17 cellular contexts compared by ENCODE assay signal in the genomic region with DNA sequence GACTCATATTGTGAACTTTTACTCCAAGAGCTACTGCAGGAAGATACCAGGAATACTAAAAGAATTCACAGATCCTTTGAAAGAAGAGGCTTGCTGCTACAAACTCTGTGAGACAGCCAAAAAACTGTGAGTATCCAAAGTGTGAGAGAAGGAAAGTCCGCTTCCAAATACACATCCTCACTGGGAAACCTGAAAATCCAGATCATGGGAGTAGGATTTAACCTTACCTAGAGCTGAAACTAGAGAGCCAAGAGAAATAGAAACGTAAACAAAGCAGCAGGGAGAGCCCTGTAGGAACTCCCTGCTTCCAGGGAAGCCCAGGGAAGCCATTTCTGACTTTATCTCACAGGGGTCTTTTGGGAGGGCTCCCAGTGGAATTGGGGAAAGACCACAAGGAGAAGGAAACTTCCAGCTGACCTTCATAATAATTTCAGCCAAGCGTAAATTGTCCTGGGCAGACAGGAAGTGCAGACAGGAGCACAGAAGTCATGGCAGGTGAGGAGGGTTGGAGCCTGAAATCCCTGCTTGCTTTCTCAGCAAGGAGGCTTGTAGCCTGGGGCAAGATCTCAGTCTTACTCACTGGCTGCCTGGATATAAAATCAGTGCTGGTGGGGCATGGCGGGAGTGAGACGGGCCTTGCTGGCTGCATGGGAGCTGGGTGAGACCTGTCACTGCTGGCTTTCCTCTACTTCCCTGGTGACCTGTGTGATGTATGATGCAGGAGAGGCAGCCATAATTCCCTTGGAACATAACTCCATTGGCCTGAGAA. TPM values are rescaled to one million over a fixed set of nuclear protein-coding genes. Genes with fewer than 3 reads are reported as not detected.
DNase-seq lines count a peak whose midpoint lies in the region; ATAC-seq and TF ChIP-seq lines count a peak whose summit lies in the region.
"Had no signal": no experiment of that assay in that cellular context is flagged by ENCODE, and none has a peak within 500 bp of the region (broad histone marks: within the 10 kb centered on the region; RNA-seq: fewer than 3 reads in every experiment).

No MANE protein-coding gene starts in this region.

- CTCF ChIA-PET in PC-3 (lab: Charles Lee) = no interaction called here

- H3K4me2 ChIP-seq in DND-41 (ENCODE audit: insufficient read depth, low read length) (no peak overlapping the region), PC-3 (ENCODE audit: low read length) (no peak overlapping the region), neural progenitor cell (no peak overlapping the region)

- no peaks in the 10 kb centered on the region for H3K4me1 Mint-ChIP-seq in neural progenitor cell
- H3K4me1 Mint-ChIP-seq: CD14-positive monocyte had no signal

- H3K9ac ChIP-seq in DND-41 (ENCODE audit: low read depth, low read length) (no peak overlapping the region), PC-3 (ENCODE audit: low read length) (no peak overlapping the region), neural progenitor cell (no peak overlapping the region)

- H3K4me3 Mint-ChIP-seq in neural progenitor cell = no peak overlapping the region
- H3K4me3 Mint-ChIP-seq: CD14-positive monocyte had no signal

- H3F3A ChIP-seq in PC-3 (ENCODE audit: low read length, unreplicated experiment) (no peaks in the 10 kb centered on the region), neural progenitor cell (ENCODE audit: low read depth) (no peaks in the 10 kb centered on the region)

- H3K36me3 Mint-ChIP-seq in neural progenitor cell = no peaks in the 10 kb centered on the region
- H3K36me3 Mint-ChIP-seq: CD14-positive monocyte had no signal

- DNase-seq in DND-41 (no peak), PC-3 (peak; percentile 12), foreskin keratinocyte (peak in 1 of 2 donors; percentile 23), neural progenitor cell (ENCODE audit: low spot score) (no peak), NCI-H2171 treated with DMSO at 0.1 percent for 48 hours (lab: John Stamatoyannopoulos, UW) (no peak)
- DNase-seq in activated effector memory CD4-positive, alpha-beta T cell treated with anti-CD3 and anti-CD28 coated beads, Interleukin-2, amount 50 U/mL, for 16 hours = no peak
- DNase-seq in activated naive CD4-positive, alpha-beta T cell (lab: John Stamatoyannopoulos, UW) = no peak
- DNase-seq: HCEC 1CT, KBM-7, NCI-H1048, NCI-H1436 treated with DMSO at 0.1 percent for 48 hours, NCI-H2227 treated with DMSO at 0.1 percent for 48 hours, NCI-H524, Right ventricle myocardium superior had no signal

- POLR2A ChIA-PET in PC-3 (lab: Charles Lee; ENCODE audit: unreplicated experiment) = no interaction called here

- peaks cover 8% of the 10 kb centered on the region for H3K4me1 ChIP-seq in DND-41 (ENCODE audit: insufficient read depth, low read length)
- no peaks in the 10 kb centered on the region for H3K4me1 ChIP-seq in PC-3 (ENCODE audit: insufficient read depth, low read length)
- H3K4me1 ChIP-seq in foreskin keratinocyte = no peaks in the 10 kb centered on the region
- H3K4me1 ChIP-seq in neural progenitor cell = no peaks in the 10 kb centered on the region

- H3K27me3 Mint-ChIP-seq in neural progenitor cell (ENCODE audit: insufficient read depth, low read depth) = no peaks in the 10 kb centered on the region

- peaks cover 6% of the 10 kb centered on the region for H3K9me3 Mint-ChIP-seq in neural progenitor cell

- TF ChIP-seq CTCF in DND-41 (IDR thresholded peaks at IDR 0.05; ENCODE audit: borderline replicate concordance, extremely low read depth, low read length, poor library complexity, severe bottlenecking) (no peak), PC-3 (conservative IDR thresholded peaks at IDR 0.05; ENCODE audit: low read depth, low read length) (no peak), foreskin keratinocyte (conservative IDR thresholded peaks at IDR 0.05) (no peak), neural progenitor cell (IDR thresholded peaks at IDR 0.05) (no peak)

- H3K4me3 ChIP-seq in DND-41 (ENCODE audit: low read depth in 1 of 2, low read length in 2 of 2) (no peak overlapping the region), PC-3 (ENCODE audit: low read length) (no peak overlapping the region), neural progenitor cell (no peak overlapping the region)

- H3K79me2 ChIP-seq in DND-41 (ENCODE audit: insufficient read depth, low read length) (no peaks in the 10 kb centered on the region), PC-3 (ENCODE audit: low read length) (no peaks in the 10 kb centered on the region), neural progenitor cell (ENCODE audit: low read depth) (no peaks in the 10 kb centered on the region)

- H4K20me1 ChIP-seq in DND-41 (ENCODE audit: insufficient read depth, low read length) (no peaks in the 10 kb centered on the region), PC-3 (ENCODE audit: low read length) (no peaks in the 10 kb centered on the region), neural progenitor cell (ENCODE audit: low read depth) (no peaks in the 10 kb centered on the region)

- H3K36me3 ChIP-seq in DND-41 (ENCODE audit: insufficient read depth, low read length) (no peaks in the 10 kb centered on the region), PC-3 (ENCODE audit: low read depth, low read length) (no peaks in the 10 kb centered on the region), neural progenitor cell (no peaks in the 10 kb centered on the region)

- H3K27ac ChIP-seq in DND-41 (ENCODE audit: low read length) (no peak overlapping the region), PC-3 (ENCODE audit: low read length) (no peak overlapping the region), foreskin keratinocyte (no peak overlapping the region), neural progenitor cell (no peak overlapping the region)
- H3K27ac ChIP-seq: HL-60 had no signal

- intact Hi-C loops in PC-3 (cut with micrococcal nuclease) = no loop called here

- ATAC-seq in DND-41 (ENCODE audit: insufficient read depth, low read depth) = no peak
- no peak for ATAC-seq in PC-3
- ATAC-seq in foreskin keratinocyte = peak; percentile 46
- ATAC-seq: SK-N-SH treated with all-trans-retinoic acid at 6 μM for 48 hours had no signal

- no peak overlapping the region for H3K27ac Mint-ChIP-seq in neural progenitor cell
- H3K27ac Mint-ChIP-seq: CD14-positive monocyte had no signal

- H3K9me2 ChIP-seq in PC-3 (replicated peaks; ENCODE audit: low read length) = no peaks in the 10 kb centered on the region

- BruUV-seq in PC-3 (replicated peaks; lab: Mats Ljungman, UMichigan) = no TSS peak

- H2AFZ ChIP-seq in DND-41 (ENCODE audit: low read depth, low read length) (peak overlapping the region; percentile 49; the same call in 1 of the 2 replicates), PC-3 (ENCODE audit: low read length) (peak overlapping the region; percentile 59), neural progenitor cell (replicated peaks) (peak overlapping the region; percentile 81)

- H3K27me3 ChIP-seq in DND-41 (ENCODE audit: insufficient read depth, low read length, poor library complexity) (no peaks in the 10 kb centered on the region), PC-3 (ENCODE audit: low read length) (no peaks in the 10 kb centered on the region), foreskin keratinocyte (no peaks in the 10 kb centered on the region), neural progenitor cell (no peaks in the 10 kb centered on the region)

- peaks cover 9% of the 10 kb centered on the region for H3K9me3 ChIP-seq in DND-41 (ENCODE audit: insufficient read depth, low read length, severe bottlenecking)
- H3K9me3 ChIP-seq in PC-3 (ENCODE audit: low read length) = no peaks in the 10 kb centered on the region
- H3K9me3 ChIP-seq in neural progenitor cell (ENCODE audit: low read depth) = no peaks in the 10 kb centered on the region

RNA-seq across cellular contexts. Expression of a gene that starts 26.2 kb away (rescaled TPM):
- total RNA-seq in PC-3 (2014; rRNA removed) (22.2 and 22.4 TPM in 2 replicates), foreskin keratinocyte (41.4 and 48.4 TPM in 2 replicates), neural progenitor cell (ENCODE audit: low replicate concordance) (5.0 and 14.1 TPM in 2 replicates)
- 15.0 and 20.4 TPM in 2 replicates for polyA plus RNA-seq in foreskin keratinocyte
